ENCODE assay signal across 13 cellular contexts in the genomic region with DNA sequence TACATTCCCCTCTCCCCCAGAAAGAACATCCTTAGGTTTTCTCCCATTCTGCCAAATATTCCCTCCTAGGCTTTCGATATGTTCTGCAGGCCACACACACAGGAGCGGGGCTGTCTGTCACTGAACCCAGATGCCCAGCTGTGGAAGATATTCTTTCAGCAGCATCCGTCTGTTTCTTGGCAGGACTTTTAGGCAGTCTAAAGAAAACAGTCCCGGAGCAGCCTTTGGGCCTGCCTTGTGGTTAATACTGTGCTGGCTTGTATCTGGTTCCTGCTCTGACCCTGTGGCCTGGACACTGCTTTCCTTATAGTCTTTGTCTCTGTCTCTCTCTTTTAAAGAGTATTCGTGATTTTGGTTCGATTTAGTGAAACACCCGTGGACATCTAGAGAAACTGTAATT.
A peak's percentile ranks its signal among the peaks of the same experiment; 100 is the strongest.
DNase-seq lines count a peak whose midpoint lies in the region; ATAC-seq, FAIRE-seq and TF ChIP-seq lines count a peak whose summit lies in the region.
"Had no signal": no experiment of that assay in that cellular context is flagged by ENCODE, and none has a peak within 500 bp of the region (broad histone marks: within the 10 kb centered on the region; RNA-seq: fewer than 3 reads in every experiment).

No MANE protein-coding gene starts in this region.

- H3K9me3 ChIP-seq in sigmoid colon (no peaks in the 10 kb centered on the region), stomach (no peaks in the 10 kb centered on the region)
- H3K9me3 ChIP-seq: tibial artery had no signal

- H3K4me1 ChIP-seq in sigmoid colon: peaks cover 0 to 14% (median 4%) of the 10 kb centered on the region in 4 donors
- H3K4me1 ChIP-seq in stomach: peaks cover 11 to 21% (median 17%) of the 10 kb centered on the region in 4 donors
- H3K4me1 ChIP-seq: tibial artery had no signal

- intact Hi-C loops in sigmoid colon (cut with DNase I) (loop anchor here (5.0 kb wide), 1 partner anchor 45 kb away; no protein-coding TSS in a partner anchor), stomach (cut with DNase I; ENCODE audit: low total_unique reads) (no loop called here)

- whole genome bisulfite sequencing in sigmoid colon, 2 donors: 69 to 75% methylated on average over 7 of the region's 7 CpGs
- WGBS in stomach, 5 donors: 53 to 74% (median 61%) methylated on average over 7 of the region's 7 CpGs

- ATAC-seq in GM21360 (IDR thresholded peaks at IDR 0.05; ENCODE audit: unreplicated experiment): no peak
- ATAC-seq: effector memory CD8-positive, alpha-beta T cell had no signal

- TF ChIP-seq POLR2A in H54 (IDR thresholded peaks at IDR 0.05; ENCODE audit: low read depth, low read length) (no peak), sigmoid colon (IDR thresholded peaks at IDR 0.05) (no peak), stomach (IDR thresholded peaks at IDR 0.05) (no peak)

- TF ChIP-seq CTCF in astrocyte of the spinal cord (IDR thresholded peaks at IDR 0.05; ENCODE audit: low read depth, low read length) (no peak), sigmoid colon (IDR thresholded peaks at IDR 0.05) (no peak), stomach (IDR thresholded peaks at IDR 0.05) (no peak)

- peak; percentile 45 for FAIRE-seq in H54 (lab: Jason Lieb, UNC)

- no peaks in the 10 kb centered on the region for H3K36me3 ChIP-seq in sigmoid colon
- H3K36me3 ChIP-seq in stomach: no peaks in the 10 kb centered on the region
- H3K36me3 ChIP-seq: tibial artery had no signal

- DNase-seq in H54 (ENCODE audit: insufficient read length, low spot score): no peak
- DNase-seq in astrocyte of the spinal cord (ENCODE audit: low read depth, low spot score): peak; percentile 66
- DNase-seq in islet precursor cell: peak; percentile 57
- DNase-seq in sigmoid colon: peak; percentile 70
- DNase-seq in activated effector memory CD4-positive, alpha-beta T cell treated with Interleukin-2 at 50 U/mL for 16 hours: no peak
- no peak for DNase-seq in GM19238 (ENCODE audit: insufficient read length, low spot score)
- DNase-seq in stomach: no peak
- DNase-seq: activated CD4-positive, alpha-beta T cell treated with anti-CD3 and anti-CD28 coated beads for 48 hours; effector memory CD8-positive, alpha-beta T cell; NCI-H1092 treated with DMSO at 0.1 percent for 48 hours; NCI-H526; tibial artery had no signal

- no peak overlapping the region for H3K4me3 ChIP-seq in astrocyte of the spinal cord (ENCODE audit: low read depth, low read length)
- no peak overlapping the region for H3K4me3 ChIP-seq in sigmoid colon
- H3K4me3 ChIP-seq in stomach: no peak overlapping the region
- H3K4me3 ChIP-seq: tibial artery had no signal

- H3K27me3 ChIP-seq in sigmoid colon (no peaks in the 10 kb centered on the region), stomach (no peaks in the 10 kb centered on the region)
- H3K27me3 ChIP-seq: tibial artery had no signal

- no peak for TF ChIP-seq EP300 in sigmoid colon (IDR thresholded peaks at IDR 0.05)
- no peak for TF ChIP-seq EP300 in stomach (IDR thresholded peaks at IDR 0.05)

- peak overlapping the region in 3 of 4 donors; percentile 31 to 70 (median 64) for H3K27ac ChIP-seq in sigmoid colon
- H3K27ac ChIP-seq in stomach: peak overlapping the region in 2 of 5 donors; percentile 30 to 61
- H3K27ac ChIP-seq: tibial artery had no signal

- in situ Hi-C loops in astrocyte of the spinal cord (cut with HindIII; ENCODE audit: low sequenced_read_pairs): no loop called here

Comparison
In these comparisons a context has a peak if more than half of its experiments do, and no peak if none do; other contexts are left out.
1. DNase-seq: peak in astrocyte of the spinal cord (single experiment), islet precursor cell (single experiment) and sigmoid colon (single experiment); none in H54 (single experiment), activated effector memory CD4-positive, alpha-beta T cell treated with Interleukin-2 at 50 U/mL for 16 hours (single experiment), GM19238 (single experiment) and stomach (single experiment).